Comparison of ENCODE assay signal across 10 cellular contexts in genomic region chr4:172826346-172826745, GRCh38.
"Had no signal": no experiment of that assay in that cellular context is flagged by ENCODE, and none has a peak within 500 bp of the region (broad histone marks: within the 10 kb centered on the region; RNA-seq: fewer than 3 reads in every experiment).

No MANE protein-coding gene starts in this region.

- H3K36me3 ChIP-seq: esophagus muscularis mucosa had no signal

- DNase-seq: activated CD4-positive, CD25-positive, alpha-beta regulatory T cell treated with anti-CD3 and anti-CD28 coated beads, Interleukin-2, amount 50 U/mL, for 72 hours; activated naive CD4-positive, alpha-beta T cell; activated T-cell treated with anti-CD3 and anti-CD28 coated beads for 4 hours; glutamatergic neuron; left ventricle myocardium superior; mucosa of descending colon; naive thymus-derived CD8-positive, alpha-beta T cell; posterior cingulate gyrus had no signal

- H3K9me3 ChIP-seq: esophagus muscularis mucosa, mucosa of descending colon had no signal

- H3K27me3 ChIP-seq: esophagus muscularis mucosa had no signal

- FAIRE-seq: colon had no signal

- H3K4me3 ChIP-seq: esophagus muscularis mucosa, mucosa of descending colon had no signal

- H3K27ac ChIP-seq: esophagus muscularis mucosa had no signal

- ATAC-seq: left ventricle myocardium superior; mucosa of descending colon; naive thymus-derived CD8-positive, alpha-beta T cell had no signal
